In genomic region chr14:50667491-50668007, GRCh38 we compare ENCODE assay signal across 1 cellular context.
TF ChIP-seq lines count a peak whose summit lies in the region.

No MANE protein-coding gene starts in this region.

TF ChIP-seq in GM23338, 12 proteins besides CTCF, POLR2A, EP300 and RAD21 (continued from another document):
- TF ChIP-seq ZNF462 (CRISPR knock-in tag; IDR thresholded peaks at IDR 0.05) (no peak), ETS1 (IDR thresholded peaks at IDR 0.05) (no peak)
